Comparison of ENCODE assay signal across 19 cellular contexts in genomic region chr6:2213082-2213481, GRCh38. TPM values are rescaled to one million over a fixed set of nuclear protein-coding genes. Genes with fewer than 3 reads are reported as not detected.
DNase-seq lines count a peak whose midpoint lies in the region; TF ChIP-seq lines count a peak whose summit lies in the region.
"Had no signal": no experiment of that assay in that cellular context is flagged by ENCODE, and none has a peak within 500 bp of the region (broad histone marks: within the 10 kb centered on the region; RNA-seq: fewer than 3 reads in every experiment).

No MANE protein-coding gene starts in this region.

- peak; percentile 58 for DNase-seq in NCI-H82 (lab: John Stamatoyannopoulos, UW)
- no peak for DNase-seq in NCI-H82 treated with DMSO at 0.1 percent for 48 hours (lab: John Stamatoyannopoulos, UW; ENCODE audit: unreplicated experiment)
- peak; percentile 7 for DNase-seq in A673 (ENCODE audit: low spot score)
- no peak for DNase-seq in HEK293T (ENCODE audit: extremely low spot score)
- peak; percentile 85 for DNase-seq in left kidney (ENCODE audit: low read depth, low spot score)
- DNase-seq in HuH-7 (ENCODE audit: low spot score), result no peak
- DNase-seq in globus pallidus (ENCODE audit: low spot score), result no peak
- no peak for DNase-seq in cortex of kidney (lab: John Stamatoyannopoulos, UW)
- DNase-seq: AML-193; Caco-2; Calu3; CD4-positive, alpha-beta T cell; CD8-positive, alpha-beta T cell; DMS79 treated with DMSO at 0.1 percent for 48 hours; GF-D8 had no signal

- no peaks in the 10 kb centered on the region for H3K9me3 ChIP-seq in A673 (ENCODE audit: low read depth, low read length, poor library complexity, severe bottlenecking)
- H3K9me3 ChIP-seq: A549; BLaER1 treated with 17β-estradiol and CSF1 and Interleukin-3, amounts not matched to agents 10 nM and 100 nM; Caco-2 had no signal

- intact Hi-C loops in A673 (cut with micrococcal nuclease; ENCODE audit: unreplicated experiment), result no loop called here

- no TSS peak for BruUV-seq in A673 (replicated peaks; lab: Mats Ljungman, UMichigan)

- no peak for TF ChIP-seq CTCF in A673 (conservative IDR thresholded peaks at IDR 0.05; ENCODE audit: low read depth, low read length)

- POLR2A ChIA-PET in A673 (lab: Charles Lee; ENCODE audit: low non-redundant PET), result interaction anchor here (0.6 kb wide), 1 partner anchor 71 kb away, joined by 4 read pairs; no protein-coding TSS in a partner anchor
- POLR2A ChIA-PET in HEK293T (lab: Yijun Ruan, JAX), result no interaction called here

- no peaks in the 10 kb centered on the region for H3K27me3 ChIP-seq in A673 (replicated peaks; ENCODE audit: insufficient read depth, low read depth, low read length, poor library complexity)
- H3K27me3 ChIP-seq: BLaER1 treated with 17β-estradiol and CSF1 and Interleukin-3, amounts not matched to agents 10 nM and 100 nM had no signal

- H3K4me1 ChIP-seq in A673 (ENCODE audit: insufficient read depth, low read length, poor library complexity, severe bottlenecking), result peaks cover 10% of the 10 kb centered on the region
- H3K4me1 ChIP-seq: A549, Caco-2 had no signal

- no peaks in the 10 kb centered on the region for H3K36me3 ChIP-seq in A673 (ENCODE audit: insufficient read depth, low read length, poor library complexity, severe bottlenecking)
- H3K36me3 ChIP-seq: BLaER1 treated with 17β-estradiol and CSF1 and Interleukin-3, amounts not matched to agents 10 nM and 100 nM had no signal

- CTCF ChIA-PET in A673 (lab: Charles Lee) (no interaction called here), HEK293T (lab: Yijun Ruan, JAX) (interaction anchor here (1.0 kb wide), 1 partner anchor 141 kb away, joined by 3 read pairs; no protein-coding TSS in a partner anchor)

- H3K4me3 ChIP-seq in A673 (ENCODE audit: low read depth, low read length, poor library complexity, severe bottlenecking), result no peak overlapping the region
- H3K4me3 ChIP-seq: A549; BLaER1 treated with 17β-estradiol and CSF1 and Interleukin-3, amounts not matched to agents 10 nM and 100 nM had no signal

- H3K27ac ChIP-seq in A673 (ENCODE audit: low read depth, low read length, poor library complexity, severe bottlenecking), result no peak overlapping the region
- H3K27ac ChIP-seq: 22Rv1; A549; BLaER1 treated with 17β-estradiol and CSF1 and Interleukin-3, amounts not matched to agents 10 nM and 100 nM; C4-2B had no signal

TF ChIP-seq in HEK293T, 16 proteins besides CTCF, POLR2A, EP300 and RAD21:
- TF ChIP-seq HDGF (IDR thresholded peaks at IDR 0.05; ENCODE audit: borderline replicate concordance), result no peak
- TF ChIP-seq ZNF384 (IDR thresholded peaks at IDR 0.05), result no peak
- TF ChIP-seq TARDBP (IDR thresholded peaks at IDR 0.05), result no peak
- TF ChIP-seq, protein P1, sequence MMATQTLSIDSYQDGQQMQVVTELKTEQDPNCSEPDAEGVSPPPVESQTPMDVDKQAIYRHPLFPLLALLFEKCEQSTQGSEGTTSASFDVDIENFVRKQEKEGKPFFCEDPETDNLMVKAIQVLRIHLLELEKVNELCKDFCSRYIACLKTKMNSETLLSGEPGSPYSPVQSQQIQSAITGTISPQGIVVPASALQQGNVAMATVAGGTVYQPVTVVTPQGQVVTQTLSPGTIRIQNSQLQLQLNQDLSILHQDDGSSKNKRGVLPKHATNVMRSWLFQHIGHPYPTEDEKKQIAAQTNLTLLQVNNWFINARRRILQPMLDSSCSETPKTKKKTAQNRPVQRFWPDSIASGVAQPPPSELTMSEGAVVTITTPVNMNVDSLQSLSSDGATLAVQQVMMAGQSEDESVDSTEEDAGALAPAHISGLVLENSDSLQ (IDR thresholded peaks at IDR 0.05), result peak; percentile 74; the same call in 1 of the 2 replicates
- no peak for TF ChIP-seq CTBP1 (IDR thresholded peaks at IDR 0.05; ENCODE audit: borderline replicate concordance)
- TF ChIP-seq FOXA1 (IDR thresholded peaks at IDR 0.05), result no peak
- no peak for TF ChIP-seq BHLHE40 (IDR thresholded peaks at IDR 0.05; ENCODE audit: borderline replicate concordance)
- no peak for TF ChIP-seq FOXM1 (IDR thresholded peaks at IDR 0.05; ENCODE audit: borderline replicate concordance)

RNA-seq across cellular contexts. Expression of gene GMDS, which starts 32.3 kb away (rescaled TPM):
- total RNA-seq in A673 (2021), result 13.8 and 15.2 TPM in 2 replicates

Comparison
In these comparisons a context has a peak if more than half of its experiments do, and no peak if none do; other contexts are left out.
1. DNase-seq: peak in NCI-H82 (single experiment), A673 (single experiment) and left kidney (single experiment); none in NCI-H82 treated with DMSO at 0.1 percent for 48 hours (single experiment), HEK293T (single experiment), HuH-7 (single experiment), globus pallidus (single experiment) and cortex of kidney (single experiment).